In the genomic region with DNA sequence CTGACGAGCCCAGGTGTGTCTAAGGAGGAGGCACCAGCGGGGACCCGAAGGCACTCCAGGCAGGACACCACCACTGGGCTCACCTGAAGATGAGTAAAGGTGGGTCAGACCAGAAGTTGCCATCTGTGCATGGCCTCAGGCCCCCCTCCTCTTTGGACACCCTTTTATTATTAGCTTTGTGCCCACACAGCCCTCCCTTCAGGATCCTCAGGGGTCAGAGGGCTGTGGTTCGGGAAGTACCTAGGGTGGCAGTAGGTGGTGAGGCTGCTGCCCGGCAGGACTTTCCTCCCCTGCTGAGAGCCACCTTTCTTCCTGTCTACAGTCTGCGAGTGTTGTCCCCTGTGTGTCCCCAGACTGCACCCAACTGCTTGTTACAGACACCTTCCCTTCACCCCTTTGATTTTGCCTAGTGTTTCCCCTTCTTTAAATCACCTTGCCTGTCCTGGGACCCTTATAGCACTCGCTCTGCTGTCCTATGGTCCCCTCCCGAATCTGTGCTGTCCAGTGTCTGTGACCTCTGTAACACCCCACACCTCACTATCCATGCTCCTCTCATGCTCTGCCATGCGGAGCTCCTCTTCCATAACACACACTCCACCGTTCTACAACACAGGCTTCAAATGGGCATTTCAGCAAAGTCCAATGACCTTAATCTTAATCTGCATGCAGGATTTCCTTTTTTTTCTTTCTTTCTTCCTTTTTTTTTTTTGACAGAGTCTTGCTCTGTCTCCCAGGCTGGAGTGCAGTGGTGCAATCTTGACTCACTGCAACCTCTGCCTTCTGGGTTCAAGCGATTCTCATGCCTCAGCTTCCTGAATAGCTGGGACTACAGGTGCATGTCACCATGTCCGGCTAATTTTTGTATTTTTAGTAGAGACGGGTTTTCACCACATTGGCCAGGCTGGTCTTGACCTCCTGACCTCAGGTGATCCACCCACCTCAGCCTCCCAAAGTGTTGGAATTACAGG, we compare ENCODE assay signal across 1 cellular context.
TF ChIP-seq lines count a peak whose summit lies in the region.

No MANE protein-coding gene starts in this region.

TF ChIP-seq in A549, 52 proteins besides CTCF, POLR2A, EP300 and RAD21:
- TF ChIP-seq, protein P1, sequence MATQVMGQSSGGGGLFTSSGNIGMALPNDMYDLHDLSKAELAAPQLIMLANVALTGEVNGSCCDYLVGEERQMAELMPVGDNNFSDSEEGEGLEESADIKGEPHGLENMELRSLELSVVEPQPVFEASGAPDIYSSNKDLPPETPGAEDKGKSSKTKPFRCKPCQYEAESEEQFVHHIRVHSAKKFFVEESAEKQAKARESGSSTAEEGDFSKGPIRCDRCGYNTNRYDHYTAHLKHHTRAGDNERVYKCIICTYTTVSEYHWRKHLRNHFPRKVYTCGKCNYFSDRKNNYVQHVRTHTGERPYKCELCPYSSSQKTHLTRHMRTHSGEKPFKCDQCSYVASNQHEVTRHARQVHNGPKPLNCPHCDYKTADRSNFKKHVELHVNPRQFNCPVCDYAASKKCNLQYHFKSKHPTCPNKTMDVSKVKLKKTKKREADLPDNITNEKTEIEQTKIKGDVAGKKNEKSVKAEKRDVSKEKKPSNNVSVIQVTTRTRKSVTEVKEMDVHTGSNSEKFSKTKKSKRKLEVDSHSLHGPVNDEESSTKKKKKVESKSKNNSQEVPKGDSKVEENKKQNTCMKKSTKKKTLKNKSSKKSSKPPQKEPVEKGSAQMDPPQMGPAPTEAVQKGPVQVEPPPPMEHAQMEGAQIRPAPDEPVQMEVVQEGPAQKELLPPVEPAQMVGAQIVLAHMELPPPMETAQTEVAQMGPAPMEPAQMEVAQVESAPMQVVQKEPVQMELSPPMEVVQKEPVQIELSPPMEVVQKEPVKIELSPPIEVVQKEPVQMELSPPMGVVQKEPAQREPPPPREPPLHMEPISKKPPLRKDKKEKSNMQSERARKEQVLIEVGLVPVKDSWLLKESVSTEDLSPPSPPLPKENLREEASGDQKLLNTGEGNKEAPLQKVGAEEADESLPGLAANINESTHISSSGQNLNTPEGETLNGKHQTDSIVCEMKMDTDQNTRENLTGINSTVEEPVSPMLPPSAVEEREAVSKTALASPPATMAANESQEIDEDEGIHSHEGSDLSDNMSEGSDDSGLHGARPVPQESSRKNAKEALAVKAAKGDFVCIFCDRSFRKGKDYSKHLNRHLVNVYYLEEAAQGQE (IDR thresholded peaks at IDR 0.05): no peak
- no peak for TF ChIP-seq ZC3H11A (IDR thresholded peaks at IDR 0.05)
- TF ChIP-seq PHF8 (IDR thresholded peaks at IDR 0.05; ENCODE audit: borderline replicate concordance, low read depth): no peak
- TF ChIP-seq EHMT2 (IDR thresholded peaks at IDR 0.05; ENCODE audit: low read depth): no peak
- TF ChIP-seq NFE2L2 (conservative IDR thresholded peaks at IDR 0.05; ENCODE audit: low read length): no peak
- TF ChIP-seq HOXB13 (CRISPR knock-in tag; IDR thresholded peaks at IDR 0.05; ENCODE audit: low read depth): no peak
- TF ChIP-seq, protein P2, sequence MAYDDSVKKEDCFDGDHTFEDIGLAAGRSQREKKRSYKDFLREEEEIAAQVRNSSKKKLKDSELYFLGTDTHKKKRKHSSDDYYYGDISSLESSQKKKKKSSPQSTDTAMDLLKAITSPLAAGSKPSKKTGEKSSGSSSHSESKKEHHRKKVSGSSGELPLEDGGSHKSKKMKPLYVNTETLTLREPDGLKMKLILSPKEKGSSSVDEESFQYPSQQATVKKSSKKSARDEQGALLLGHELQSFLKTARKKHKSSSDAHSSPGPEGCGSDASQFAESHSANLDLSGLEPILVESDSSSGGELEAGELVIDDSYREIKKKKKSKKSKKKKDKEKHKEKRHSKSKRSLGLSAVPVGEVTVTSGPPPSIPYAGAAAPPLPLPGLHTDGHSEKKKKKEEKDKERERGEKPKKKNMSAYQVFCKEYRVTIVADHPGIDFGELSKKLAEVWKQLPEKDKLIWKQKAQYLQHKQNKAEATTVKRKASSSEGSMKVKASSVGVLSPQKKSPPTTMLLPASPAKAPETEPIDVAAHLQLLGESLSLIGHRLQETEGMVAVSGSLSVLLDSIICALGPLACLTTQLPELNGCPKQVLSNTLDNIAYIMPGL (CRISPR knock-in tag; IDR thresholded peaks at IDR 0.05; ENCODE audit: borderline replicate concordance): no peak
- TF ChIP-seq HOXB5 (CRISPR knock-in tag; IDR thresholded peaks at IDR 0.05): no peak
- no peak for TF ChIP-seq CHD2 (IDR thresholded peaks at IDR 0.05; ENCODE audit: low read length, partially characterized antibody)
- TF ChIP-seq, protein P3, sequence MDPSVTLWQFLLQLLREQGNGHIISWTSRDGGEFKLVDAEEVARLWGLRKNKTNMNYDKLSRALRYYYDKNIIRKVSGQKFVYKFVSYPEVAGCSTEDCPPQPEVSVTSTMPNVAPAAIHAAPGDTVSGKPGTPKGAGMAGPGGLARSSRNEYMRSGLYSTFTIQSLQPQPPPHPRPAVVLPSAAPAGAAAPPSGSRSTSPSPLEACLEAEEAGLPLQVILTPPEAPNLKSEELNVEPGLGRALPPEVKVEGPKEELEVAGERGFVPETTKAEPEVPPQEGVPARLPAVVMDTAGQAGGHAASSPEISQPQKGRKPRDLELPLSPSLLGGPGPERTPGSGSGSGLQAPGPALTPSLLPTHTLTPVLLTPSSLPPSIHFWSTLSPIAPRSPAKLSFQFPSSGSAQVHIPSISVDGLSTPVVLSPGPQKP (IDR thresholded peaks at IDR 0.05; ENCODE audit: low read depth, low read length): no peak
- TF ChIP-seq RARB (CRISPR knock-in tag; IDR thresholded peaks at IDR 0.05): no peak
- no peak for TF ChIP-seq MAFK (IDR thresholded peaks at IDR 0.05; ENCODE audit: partially characterized antibody)
- TF ChIP-seq NR3C1 (IDR thresholded peaks at IDR 0.05): no peak
- TF ChIP-seq RFX5 (IDR thresholded peaks at IDR 0.05): no peak
- TF ChIP-seq ZNF302 (CRISPR knock-in tag; IDR thresholded peaks at IDR 0.05): no peak
- TF ChIP-seq CEBPB (IDR thresholded peaks at IDR 0.05): no peak
